In the genomic region with DNA sequence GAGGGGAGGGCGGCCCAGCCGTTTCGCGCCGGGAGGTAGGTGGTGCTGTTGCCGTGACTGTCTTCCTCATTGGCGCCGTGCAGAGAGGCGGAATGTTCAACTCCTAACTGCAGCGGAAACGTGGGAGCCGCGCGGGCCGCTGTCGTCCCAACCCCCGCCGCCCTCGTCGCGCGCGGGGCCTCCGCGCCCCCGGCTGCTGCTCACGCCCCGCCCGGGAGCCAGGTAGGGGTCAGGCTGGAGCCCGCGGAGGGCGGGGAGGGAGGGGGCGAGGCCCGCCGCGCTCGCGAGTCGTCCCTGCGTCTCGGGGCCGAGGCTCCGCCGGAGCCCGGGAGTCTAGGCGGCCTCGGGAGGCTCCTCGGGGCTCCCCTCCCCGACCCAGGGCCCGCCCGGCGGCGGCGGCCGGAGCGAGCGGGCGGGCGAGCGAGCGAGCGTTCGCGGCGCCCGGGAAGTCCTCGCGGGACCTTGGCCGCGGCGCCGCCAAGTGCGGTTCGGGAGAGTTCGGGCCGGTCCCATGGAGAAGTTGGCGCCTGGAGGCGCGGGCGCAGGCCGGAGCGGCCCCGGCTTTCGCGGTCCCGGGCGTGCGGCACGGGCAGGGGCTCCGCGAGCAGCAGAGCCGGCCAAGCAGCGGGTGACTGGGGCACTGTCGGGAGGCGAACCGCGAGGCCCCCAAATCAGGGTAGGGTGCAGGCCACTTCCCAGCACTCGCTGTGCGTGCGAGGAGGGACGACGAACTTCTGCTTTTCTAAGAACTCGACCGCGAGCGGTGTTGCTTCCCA, we compare ENCODE assay signal across 8 cellular contexts. TPM values are rescaled to one million over a fixed set of nuclear protein-coding genes. Genes with fewer than 3 reads are reported as not detected.
DNase-seq lines count a peak whose midpoint lies in the region; ATAC-seq and TF ChIP-seq lines count a peak whose summit lies in the region.

Gene MAP3K20, plus strand, starts transcription at position 66 of the 776 bp plus-strand sequence. CDS start 15,186 bp downstream, outside the sequence.

- POLR2A ChIA-PET in BJ (lab: Charles Lee) = interaction anchor here (0.6 to 1.0 kb wide), 2 partner anchors 22 to 23 kb away, joined by 3 to 13 read pairs; no protein-coding TSS in a partner anchor
- POLR2A ChIA-PET in activated CD8-positive, alpha-beta T cell treated with anti-CD3 and anti-CD28 coated beads, Interleukin-2, amount 10 ng/mL, durations not matched to agents 7 days and 5 days (lab: Charles Lee) = no interaction called here

- H3K4ac ChIP-seq in mesendoderm (ENCODE audit: low read depth, low read length) = peak within 1 kb of the TSS; percentile 40

- no peaks in the 10 kb centered on the region for H3K36me3 ChIP-seq in BJ (ENCODE audit: control insufficient read depth, insufficient read depth, low read length)
- H3K36me3 ChIP-seq in endocrine pancreas (ENCODE audit: control insufficient read depth, insufficient read depth, low read length) = no peaks in the 10 kb centered on the region
- H3K36me3 ChIP-seq in mesendoderm (ENCODE audit: control insufficient read depth, insufficient read depth, low read length) = no peaks in the 10 kb centered on the region

- ATAC-seq in HG03139 (IDR thresholded peaks at IDR 0.05; ENCODE audit: unreplicated experiment) = peak; percentile 57
- ATAC-seq in activated CD8-positive, alpha-beta T cell treated with anti-CD3 and anti-CD28 coated beads, Interleukin-2, amount 10 ng/mL, durations not matched to agents 7 days and 5 days = peak; percentile 91

- H2BK120ac ChIP-seq in mesendoderm (ENCODE audit: low read depth, low read length) = no peak within 1 kb of the TSS

- H3K27ac ChIP-seq in mesendoderm (ENCODE audit: low read depth, low read length) = peak within 1 kb of the TSS; percentile 61

- no peak within 1 kb of the TSS for H3K23ac ChIP-seq in mesendoderm (ENCODE audit: low read length)

- H3K4me1 Mint-ChIP-seq in activated CD8-positive, alpha-beta T cell treated with anti-CD3 and anti-CD28 coated beads, Interleukin-2, amount 10 ng/mL, durations not matched to agents 7 days and 5 days (ENCODE audit: low read depth) = peaks cover 25% of the 10 kb centered on the region

- no peak within 1 kb of the TSS for H4K5ac ChIP-seq in mesendoderm (ENCODE audit: low read length)

- H3K56ac ChIP-seq in mesendoderm (ENCODE audit: low read length) = peak within 1 kb of the TSS; percentile 94

- in situ Hi-C loops in GM18951 (cut with MboI; ENCODE audit: low sequenced_read_pairs, unreplicated experiment) = no loop called here

- H3K36me3 Mint-ChIP-seq in activated CD8-positive, alpha-beta T cell treated with anti-CD3 and anti-CD28 coated beads, Interleukin-2, amount 10 ng/mL, durations not matched to agents 7 days and 5 days (ENCODE audit: low read depth) = peaks cover 7% of the 10 kb centered on the region

- peak within 1 kb of the TSS; percentile 66 for H3K4me2 ChIP-seq in mesendoderm (ENCODE audit: low read length)

- peak within 1 kb of the TSS; percentile 77 for H3K4me3 ChIP-seq in BJ (ENCODE audit: low read depth, low read length)
- H3K4me3 ChIP-seq in endocrine pancreas (ENCODE audit: control insufficient read depth, insufficient read depth, low read length) = peak within 1 kb of the TSS; percentile 43
- H3K4me3 ChIP-seq in mesendoderm (ENCODE audit: low read length) = peak within 1 kb of the TSS; percentile 78

- peak within 1 kb of the TSS; percentile 78 for H3K27ac Mint-ChIP-seq in activated CD8-positive, alpha-beta T cell treated with anti-CD3 and anti-CD28 coated beads, Interleukin-2, amount 10 ng/mL, durations not matched to agents 7 days and 5 days

- peak; percentile 47 for TF ChIP-seq CTCF in BJ (IDR thresholded peaks at IDR 0.05; ENCODE audit: insufficient read depth, low read depth, low read length)

- H3K4me1 ChIP-seq in endocrine pancreas (ENCODE audit: control insufficient read depth, insufficient read depth, low read length) = no peaks in the 10 kb centered on the region
- no peaks in the 10 kb centered on the region for H3K4me1 ChIP-seq in mesendoderm (ENCODE audit: control insufficient read depth, low read depth, low read length)

- DNase-seq in BJ (ENCODE audit: low read depth) (no peak), NCI-H510A treated with DMSO at 0.1 percent for 48 hours (lab: John Stamatoyannopoulos, UW) (peak; percentile 84), mesendoderm (peak; percentile 65)
- DNase-seq in activated CD8-positive, alpha-beta T cell treated with anti-CD3 and anti-CD28 coated beads, Interleukin-2, amount 10 ng/mL, durations not matched to agents 7 days and 5 days = peak; percentile 65
- peak; percentile 66 for DNase-seq in stimulated activated CD8-positive, alpha-beta memory T cell treated with anti-CD3 and anti-CD28 coated beads, Interleukin-4, amount 100 ng/mL, for 48 hours

- peaks cover 14% of the 10 kb centered on the region for H3K27me3 Mint-ChIP-seq in activated CD8-positive, alpha-beta T cell treated with anti-CD3 and anti-CD28 coated beads, Interleukin-2, amount 10 ng/mL, durations not matched to agents 7 days and 5 days (ENCODE audit: low read depth)

- peaks cover 5% of the 10 kb centered on the region for H3K79me1 ChIP-seq in mesendoderm (ENCODE audit: low read length)

- peak; percentile 43 for TF ChIP-seq POLR2A in GM18951 (IDR thresholded peaks at IDR 0.05; ENCODE audit: extremely low read depth, insufficient read depth, insufficient read length)

- peak within 1 kb of the TSS; percentile 82 for H3K4me3 Mint-ChIP-seq in activated CD8-positive, alpha-beta T cell treated with anti-CD3 and anti-CD28 coated beads, Interleukin-2, amount 10 ng/mL, durations not matched to agents 7 days and 5 days

- H3K9me3 ChIP-seq in endocrine pancreas (ENCODE audit: control insufficient read depth, low read length) = no peaks in the 10 kb centered on the region

- peak within 1 kb of the TSS; percentile 72 for H3K18ac ChIP-seq in mesendoderm (ENCODE audit: low read length)

- no peak within 1 kb of the TSS for H2BK5ac ChIP-seq in mesendoderm (ENCODE audit: low read length)

- peaks cover 3% of the 10 kb centered on the region for H3K79me2 ChIP-seq in mesendoderm (ENCODE audit: control insufficient read depth, insufficient read depth, low read length)

- H3K9me3 Mint-ChIP-seq in activated CD8-positive, alpha-beta T cell treated with anti-CD3 and anti-CD28 coated beads, Interleukin-2, amount 10 ng/mL, durations not matched to agents 7 days and 5 days (ENCODE audit: insufficient read depth) = no peaks in the 10 kb centered on the region

- WGBS in mesendoderm (ENCODE audit: extremely low coverage, insufficient coverage, low lambda C conversion rate) = no CpG with 5 or more reads among the region's 106 CpGs

- H3K27me3 ChIP-seq in BJ (ENCODE audit: control insufficient read depth, insufficient read depth, low read length) = no peaks in the 10 kb centered on the region
- peaks cover 6% of the 10 kb centered on the region for H3K27me3 ChIP-seq in endocrine pancreas (ENCODE audit: control insufficient read depth, insufficient read depth, low read length)
- H3K27me3 ChIP-seq in mesendoderm (ENCODE audit: insufficient read depth, low read length, poor library complexity) = no peaks in the 10 kb centered on the region

- H2BK15ac ChIP-seq in mesendoderm (replicated peaks; ENCODE audit: low read depth) = no peak within 1 kb of the TSS

- H2AK5ac ChIP-seq in mesendoderm (ENCODE audit: low read length) = no peak within 1 kb of the TSS

- no peak within 1 kb of the TSS for H4K8ac ChIP-seq in mesendoderm (ENCODE audit: low read depth, low read length)

- H3K9ac ChIP-seq in endocrine pancreas (ENCODE audit: control insufficient read depth, insufficient read depth, low read length) (peak within 1 kb of the TSS; percentile 69), mesendoderm (ENCODE audit: low read length) (peak within 1 kb of the TSS; percentile 91)

- CTCF ChIA-PET in BJ (lab: Yijun Ruan, JAX) = interaction anchor here (1.4 to 3.3 kb wide), 2 partner anchors 11 to 26 kb away, joined by 4 to 8 read pairs; no protein-coding TSS in a partner anchor
- CTCF ChIA-PET in activated CD8-positive, alpha-beta T cell treated with anti-CD3 and anti-CD28 coated beads, Interleukin-2, amount 10 ng/mL, durations not matched to agents 7 days and 5 days (lab: Charles Lee) = interaction anchor here (1.6 to 1.8 kb wide), 2 partner anchors 48 to 134 kb away, joined by 4 to 6 read pairs; no protein-coding TSS in a partner anchor

RNA-seq across cellular contexts. Expression of gene MAP3K20, which starts in this region (rescaled TPM):
- 45.4 and 76.7 TPM in 2 replicates for polyA plus RNA-seq in BJ (2011; rRNA removed)
- polyA minus RNA-seq in BJ (2011; rRNA and poly(A)+ RNA removed) = 41.7 and 43.0 TPM in 2 replicates
- 10 to 100 TPM; 15.6 to 16.0 TPM for total RNA-seq in activated CD8-positive, alpha-beta T cell treated with anti-CD3 and anti-CD28 coated beads, Interleukin-2, amount 10 ng/mL, durations not matched to agents 7 days and 5 days
- 9.1 TPM for polyA plus RNA-seq in mesendoderm (2013, experiment 1 of 2)
- polyA plus RNA-seq in mesendoderm (2013, experiment 2 of 2) = 9.1 TPM
